In genomic region chr12:109713187-109713984, GRCh38 we compare ENCODE assay signal across 8 cellular contexts. TPM values are rescaled to one million over a fixed set of nuclear protein-coding genes. Genes with fewer than 3 reads are reported as not detected.
A peak's percentile ranks its signal among the peaks of the same experiment; 100 is the strongest.
DNase-seq lines count a peak whose midpoint lies in the region; ATAC-seq and TF ChIP-seq lines count a peak whose summit lies in the region.

Gene FAM222A, plus strand, starts transcription at chr12:109713825. Its CDS starts 30,322 bp downstream, at chr12:109744147.

- H3K27me3 ChIP-seq in PC-9 (ENCODE audit: insufficient read depth, low read depth) (no peaks in the 10 kb centered on the region), esophagus (ENCODE audit: control insufficient read depth in 1 of 2, insufficient read depth in 2 of 2, low read length in 2 of 2) (no peaks in the 10 kb centered on the region), mucosa of stomach (ENCODE audit: control insufficient read depth, insufficient read depth, low read length) (peaks cover 9% of the 10 kb centered on the region)

- peak within 1 kb of the TSS; percentile 52 for H3K4me3 ChIP-seq in Jurkat, Clone E6-1 (ENCODE audit: low read length)
- H3K4me3 ChIP-seq in PC-9 (peak within 1 kb of the TSS; percentile 79), esophagus (ENCODE audit: low read depth in 1 of 2, low read length in 2 of 2) (peak within 1 kb of the TSS; percentile 57 to 67), mucosa of stomach (ENCODE audit: low read length) (no peak within 1 kb of the TSS)

- H3K9me2 ChIP-seq in PC-9 (ENCODE audit: insufficient read depth), result no peaks in the 10 kb centered on the region

- POLR2A ChIA-PET in PC-9 (lab: Charles Lee; ENCODE audit: unreplicated experiment), result interaction anchor here (0.6 kb wide), 1 partner anchor 35 kb away, joined by 5 read pairs; no protein-coding TSS in a partner anchor

- peak within 1 kb of the TSS; percentile 89 for H3K4me2 ChIP-seq in PC-9

- no peaks in the 10 kb centered on the region for H3K36me3 ChIP-seq in PC-9 (ENCODE audit: low read depth)
- no peaks in the 10 kb centered on the region for H3K36me3 ChIP-seq in esophagus (ENCODE audit: control insufficient read depth in 2 of 2, insufficient read depth in 2 of 2, low read length in 1 of 2)
- no peaks in the 10 kb centered on the region for H3K36me3 ChIP-seq in mucosa of stomach (ENCODE audit: control insufficient read depth, insufficient read depth, low read length)

- intact Hi-C loops in PC-9 (cut with micrococcal nuclease; ENCODE audit: unreplicated experiment), result no loop called here

- H4K20me1 ChIP-seq in PC-9 (ENCODE audit: insufficient read depth), result 0 out of 2 replicates have a peak, but pooled peaks cover 4% of the 10 kb centered on the region

- H3K27me3 Mint-ChIP-seq in activated T-cell treated with anti-CD3 and anti-CD28 coated beads, Interleukin-2, amount 50 U/mL, for 4 hours (ENCODE audit: low read depth), result peaks cover 43% of the 10 kb centered on the region

- H3K36me3 Mint-ChIP-seq in activated T-cell treated with anti-CD3 and anti-CD28 coated beads, Interleukin-2, amount 50 U/mL, for 4 hours (ENCODE audit: insufficient read depth), result no peaks in the 10 kb centered on the region

- CTCF ChIA-PET in PC-9 (lab: Charles Lee), result no interaction called here

- no peak; the same call in 1 of the 2 replicates for TF ChIP-seq CTCF in PC-9 (conservative IDR thresholded peaks at IDR 0.05)

- ATAC-seq in GM21717 (IDR thresholded peaks at IDR 0.05; ENCODE audit: unreplicated experiment), result peak; percentile 84
- ATAC-seq in activated T-cell treated with anti-CD3 and anti-CD28 coated beads, Interleukin-2, amount 50 U/mL, for 4 hours, result peak; percentile 90 to 92

- H3K9me3 ChIP-seq in PC-9 (ENCODE audit: insufficient read depth, low read depth) (no peaks in the 10 kb centered on the region), esophagus (ENCODE audit: control insufficient read depth in 2 of 2, insufficient read depth in 1 of 2, low read depth in 1 of 2, low read length in 1 of 2) (no peaks in the 10 kb centered on the region), mucosa of stomach (ENCODE audit: control insufficient read depth, low read length) (no peaks in the 10 kb centered on the region)

- BruUV-seq in PC-9 (replicated peaks; lab: Mats Ljungman, UMichigan), result no TSS peak

- peak within 1 kb of the TSS; percentile 36 for H3K9ac ChIP-seq in mucosa of stomach (ENCODE audit: low read length)

- peak within 1 kb of the TSS; percentile 81 for H2AFZ ChIP-seq in PC-9

- H3K4me3 Mint-ChIP-seq in activated T-cell treated with anti-CD3 and anti-CD28 coated beads, Interleukin-2, amount 50 U/mL, for 4 hours, result peak within 1 kb of the TSS; percentile 71

- no peaks in the 10 kb centered on the region for H3K4me1 Mint-ChIP-seq in activated T-cell treated with anti-CD3 and anti-CD28 coated beads, Interleukin-2, amount 50 U/mL, for 4 hours (ENCODE audit: low read depth)

- H3K27ac ChIP-seq in PC-9, result no peak within 1 kb of the TSS
- no peak within 1 kb of the TSS for H3K27ac ChIP-seq in esophagus (ENCODE audit: low read depth in 2 of 2, low read length in 1 of 2)

- no peaks in the 10 kb centered on the region for H3K9me3 Mint-ChIP-seq in activated T-cell treated with anti-CD3 and anti-CD28 coated beads, Interleukin-2, amount 50 U/mL, for 4 hours

- DNase-seq in DMS53 (lab: John Stamatoyannopoulos, UW) (peak; percentile 100), PC-9 (peak; percentile 87 to 97)
- peak; percentile 92 for DNase-seq in Jurkat, Clone E6-1 (ENCODE audit: low read depth, low spot score)
- DNase-seq in activated T-cell treated with anti-CD3 and anti-CD28 coated beads, Interleukin-2, amount 50 U/mL, for 4 hours, result peak; percentile 97
- peak; percentile 94 for DNase-seq in stimulated activated CD8-positive, alpha-beta memory T cell treated with anti-CD3 and anti-CD28 coated beads, Interleukin-4, amount 100 ng/mL, for 48 hours

- H3F3A ChIP-seq in PC-9 (ENCODE audit: insufficient read depth, low read depth), result peaks cover 18% of the 10 kb centered on the region; the same call in 1 of the 2 replicates

- 1 to 2% methylated on average over 50 to 72 of the region's 72 CpGs for WGBS in esophagus, 2 donors

- H3K4me1 ChIP-seq in PC-9 (replicated peaks; ENCODE audit: insufficient read depth) (peaks cover 28% of the 10 kb centered on the region), esophagus (ENCODE audit: control insufficient read depth in 2 of 2, insufficient read depth in 2 of 2, low read length in 1 of 2) (peaks cover 3 to 4% of the 10 kb centered on the region in 2 donors), mucosa of stomach (ENCODE audit: control insufficient read depth, insufficient read depth, low read length) (peaks cover 54% of the 10 kb centered on the region)

- H3K79me2 ChIP-seq in PC-9 (ENCODE audit: low read depth), result no peaks in the 10 kb centered on the region

RNA-seq across cellular contexts. Expression of gene FAM222A, which starts in this region (rescaled TPM):
- 3.4 TPM for polyA plus RNA-seq in Jurkat, Clone E6-1 (2012; ENCODE audit: insufficient read depth, insufficient read length)
- 2.3 and 3.1 TPM in 2 replicates for total RNA-seq in PC-9 (2021)
- 1 to 10 TPM; 4.2 to 6.7 (median 4.8) TPM for total RNA-seq in activated T-cell treated with anti-CD3 and anti-CD28 coated beads, Interleukin-2, amount 50 U/mL, for 4 hours
- 1 to 10 TPM; 3.2 to 3.9 TPM for polyA plus RNA-seq in esophagus
